8 cellular contexts compared by ENCODE assay signal in genomic region chr17:7241783-7242716, GRCh38. TPM values are rescaled to one million over a fixed set of nuclear protein-coding genes. Genes with fewer than 3 reads are reported as not detected.
A peak's percentile ranks its signal among the peaks of the same experiment; 100 is the strongest.
DNase-seq lines count a peak whose midpoint lies in the region; ATAC-seq, FAIRE-seq and TF ChIP-seq lines count a peak whose summit lies in the region.

TSS of gene GABARAP (minus strand) at chr17:7242449. CDS start at chr17:7242330, 119 bp downstream.

- ATAC-seq in HG02970 (IDR thresholded peaks at IDR 0.05; ENCODE audit: low FRiP score, unreplicated experiment) (peak; percentile 39), HG02884 (IDR thresholded peaks at IDR 0.05; ENCODE audit: unreplicated experiment) (no peak)

- POLR2A ChIA-PET in GM10248 (lab: Yijun Ruan, JAX), result interaction anchor here (0.7 to 2.3 kb wide), 5 partner anchors 8 to 611 kb away, joined by 3 to 11 read pairs (median 3); partner anchors contain the start of genes CTDNEP1, DVL2 and ELP5

- H3K4me3 ChIP-seq in WI38 (ENCODE audit: low read depth, low read length) (peak within 1 kb of the TSS; percentile 92), mammary epithelial cell (replicated peaks in 1 of 3; ENCODE audit: insufficient read depth in 1 of 3, low read depth in 2 of 3, low read length in 3 of 3) (peak within 1 kb of the TSS; percentile 82 to 91 (median 90)), small intestine (ENCODE audit: low read depth in 1 of 2, low read length in 2 of 2) (peak within 1 kb of the TSS; percentile 78 to 95)

- no peak for TF ChIP-seq CTCF in GM10248 (IDR thresholded peaks at IDR 0.05; ENCODE audit: control extremely low read depth, extremely low read depth, low read depth, missing control alignments)
- no peak for TF ChIP-seq CTCF in WI38 (IDR thresholded peaks at IDR 0.05; ENCODE audit: low read depth, low read length)
- no peak for TF ChIP-seq CTCF in mammary epithelial cell (conservative IDR thresholded peaks at IDR 0.05 in 1 of 2, IDR thresholded peaks at IDR 0.05 in 1 of 2; ENCODE audit: extremely low read depth in 1 of 2, insufficient read depth in 1 of 2, low read depth in 1 of 2, low read length in 2 of 2)

- in situ Hi-C loops in mammary epithelial cell (cut with MboI; ENCODE audit: low sequenced_read_pairs in 2 of 2), result no loop called here

- peak within 1 kb of the TSS; percentile 93 for H3K9ac ChIP-seq in mammary epithelial cell (ENCODE audit: insufficient read depth, low read length)

- DNase-seq in GM10248 (ENCODE audit: extremely low spot score) (peak; percentile 79), NCI-H2171 treated with DMSO at 0.1 percent for 48 hours (lab: John Stamatoyannopoulos, UW) (peak; percentile 83), mammary epithelial cell (peak; percentile 87), iPS-NIHi7 (ENCODE audit: extremely low spot score) (peak; percentile 65), small intestine (peak; percentile 89)

- H3K27ac ChIP-seq in mammary epithelial cell (ENCODE audit: insufficient read depth, low read depth, low read length), result peak within 1 kb of the TSS; percentile 88
- H3K27ac ChIP-seq in small intestine (ENCODE audit: low read depth in 1 of 2, low read length in 1 of 2), result peak within 1 kb of the TSS; percentile 98 to 99

- TSS peak; percentile 84 for BruUV-seq in mammary epithelial cell (replicated peaks; lab: Mats Ljungman, UMichigan)

- dilution Hi-C loops in mammary epithelial cell (cut with HindIII; ENCODE audit: low sequenced_read_pairs), result no loop called here

- peaks cover 6% of the 10 kb centered on the region for H3K36me3 ChIP-seq in mammary epithelial cell (ENCODE audit: insufficient read depth, low read length)
- H3K36me3 ChIP-seq in small intestine (ENCODE audit: control insufficient read depth in 2 of 2, insufficient read depth in 2 of 2, low read length in 2 of 2), result peaks cover 0 to 12% of the 10 kb centered on the region in 2 donors

- peaks cover 30% of the 10 kb centered on the region for H3K4me1 ChIP-seq in mammary epithelial cell (ENCODE audit: insufficient read depth, low read length)
- H3K4me1 ChIP-seq in small intestine (ENCODE audit: control insufficient read depth in 2 of 2, insufficient read depth in 1 of 2, low read depth in 1 of 2, low read length in 1 of 2), result peaks cover 3% of the 10 kb centered on the region in 2 donors

- no peak for FAIRE-seq in small intestine (lab: Jason Lieb, UNC)

- peak within 1 kb of the TSS; percentile 97 for H3K4me2 ChIP-seq in mammary epithelial cell (ENCODE audit: insufficient read depth, low read depth, low read length)

- H3K27me3 ChIP-seq in mammary epithelial cell (ENCODE audit: insufficient read depth, low read length) (no peaks in the 10 kb centered on the region), small intestine (ENCODE audit: control insufficient read depth in 2 of 2, insufficient read depth in 2 of 2, low read length in 2 of 2) (no peaks in the 10 kb centered on the region)

- peaks cover 61% of the 10 kb centered on the region for H3K79me2 ChIP-seq in mammary epithelial cell (ENCODE audit: insufficient read depth, low read length)

- CTCF ChIA-PET in GM10248 (lab: Yijun Ruan, JAX) (interaction anchor here (1.3 to 1.8 kb wide), 6 partner anchors 9 to 445 kb away, joined by 3 to 6 read pairs (median 4); partner anchors contain the start of genes ACADVL, CTDNEP1, DLG4 and TP53), mammary epithelial cell (lab: Charles Lee; ENCODE audit: low non-redundant PET) (interaction anchor here (0.6 kb wide), 1 partner anchor 374 kb away, joined by 3 read pairs; no protein-coding TSS in a partner anchor)

- peak within 1 kb of the TSS; percentile 90 for H2AFZ ChIP-seq in mammary epithelial cell (ENCODE audit: low read depth, low read length)

- no peaks in the 10 kb centered on the region for H3K9me3 ChIP-seq in mammary epithelial cell (replicated peaks; ENCODE audit: insufficient read depth, low read length)
- no peaks in the 10 kb centered on the region for H3K9me3 ChIP-seq in small intestine (ENCODE audit: control insufficient read depth, low read depth)

- no peaks in the 10 kb centered on the region for H4K20me1 ChIP-seq in mammary epithelial cell (ENCODE audit: insufficient read depth, low read length)

- 3% methylated on average over 24 of the region's 62 CpGs for WGBS in mammary epithelial cell (ENCODE audit: low coverage, missing lambda C conversion rate)
- WGBS in small intestine, 3 donors, result 0 to 1% (median 0%) methylated on average over 61 to 62 of the region's 62 CpGs

- intact Hi-C loops in mammary epithelial cell (cut with micrococcal nuclease), result loop anchor here (1.0 kb wide), 1 partner anchor 54 kb away; no protein-coding TSS in a partner anchor

RNA-seq across cellular contexts. Expression of gene GABARAP, which starts in this region (rescaled TPM):
- total RNA-seq in mammary epithelial cell, result 100 to 1,000 TPM; 116 to 204 TPM
- 326 TPM for polyA plus RNA-seq in mammary epithelial cell
- polyA minus RNA-seq in mammary epithelial cell, result 296 TPM
- polyA plus RNA-seq in small intestine, result 1,000 to 10,000 TPM in 1 of 3 donors, 100 to 1,000 TPM in 2; 541 to 1,100 (median 827) TPM
